ENCODE assay signal across 1 cellular context in genomic region chr2:65231121-65231520, GRCh38.
TF ChIP-seq lines count a peak whose summit lies in the region.

No MANE protein-coding gene starts in this region.

TF ChIP-seq in SK-N-SH, 30 proteins besides CTCF, POLR2A, EP300 and RAD21 (continued from another document):
- TF ChIP-seq, protein P1, sequence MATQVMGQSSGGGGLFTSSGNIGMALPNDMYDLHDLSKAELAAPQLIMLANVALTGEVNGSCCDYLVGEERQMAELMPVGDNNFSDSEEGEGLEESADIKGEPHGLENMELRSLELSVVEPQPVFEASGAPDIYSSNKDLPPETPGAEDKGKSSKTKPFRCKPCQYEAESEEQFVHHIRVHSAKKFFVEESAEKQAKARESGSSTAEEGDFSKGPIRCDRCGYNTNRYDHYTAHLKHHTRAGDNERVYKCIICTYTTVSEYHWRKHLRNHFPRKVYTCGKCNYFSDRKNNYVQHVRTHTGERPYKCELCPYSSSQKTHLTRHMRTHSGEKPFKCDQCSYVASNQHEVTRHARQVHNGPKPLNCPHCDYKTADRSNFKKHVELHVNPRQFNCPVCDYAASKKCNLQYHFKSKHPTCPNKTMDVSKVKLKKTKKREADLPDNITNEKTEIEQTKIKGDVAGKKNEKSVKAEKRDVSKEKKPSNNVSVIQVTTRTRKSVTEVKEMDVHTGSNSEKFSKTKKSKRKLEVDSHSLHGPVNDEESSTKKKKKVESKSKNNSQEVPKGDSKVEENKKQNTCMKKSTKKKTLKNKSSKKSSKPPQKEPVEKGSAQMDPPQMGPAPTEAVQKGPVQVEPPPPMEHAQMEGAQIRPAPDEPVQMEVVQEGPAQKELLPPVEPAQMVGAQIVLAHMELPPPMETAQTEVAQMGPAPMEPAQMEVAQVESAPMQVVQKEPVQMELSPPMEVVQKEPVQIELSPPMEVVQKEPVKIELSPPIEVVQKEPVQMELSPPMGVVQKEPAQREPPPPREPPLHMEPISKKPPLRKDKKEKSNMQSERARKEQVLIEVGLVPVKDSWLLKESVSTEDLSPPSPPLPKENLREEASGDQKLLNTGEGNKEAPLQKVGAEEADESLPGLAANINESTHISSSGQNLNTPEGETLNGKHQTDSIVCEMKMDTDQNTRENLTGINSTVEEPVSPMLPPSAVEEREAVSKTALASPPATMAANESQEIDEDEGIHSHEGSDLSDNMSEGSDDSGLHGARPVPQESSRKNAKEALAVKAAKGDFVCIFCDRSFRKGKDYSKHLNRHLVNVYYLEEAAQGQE (IDR thresholded peaks at IDR 0.05; ENCODE audit: low read depth, low read length), result no peak
- TF ChIP-seq FOSL2 (IDR thresholded peaks at IDR 0.05; ENCODE audit: borderline replicate concordance, low read depth) (peak; percentile 13; the same call in 1 of the 2 replicates), MEF2A (IDR thresholded peaks at IDR 0.05; ENCODE audit: borderline replicate concordance, low read depth) (no peak)
